8 cellular contexts compared by ENCODE assay signal in genomic region chr14:49769171-49769570, GRCh38. TPM values are rescaled to one million over a fixed set of nuclear protein-coding genes. Genes with fewer than 3 reads are reported as not detected.
DNase-seq lines count a peak whose midpoint lies in the region; ATAC-seq and TF ChIP-seq lines count a peak whose summit lies in the region.

No MANE protein-coding gene starts in this region.

- H3K4me3 ChIP-seq in HCT116 (replicated peaks in 1 of 2; ENCODE audit: low read depth in 1 of 2, low read length in 2 of 2) (peak overlapping the region; percentile 74 to 99), iPS-15b (ENCODE audit: low read depth, low read length) (peak overlapping the region; percentile 97)

- H4K20me1 ChIP-seq in HCT116 (ENCODE audit: insufficient read depth) = no peaks in the 10 kb centered on the region

- no peak for TF ChIP-seq CTCF in HCT116 (IDR thresholded peaks at IDR 0.05 in 2 of 3, conservative IDR thresholded peaks at IDR 0.05 in 1 of 3; ENCODE audit: borderline replicate concordance in 1 of 3, insufficient read depth in 1 of 3, low read depth in 2 of 3, low read length in 2 of 3)

- no peak overlapping the region for H2AFZ ChIP-seq in HCT116 (ENCODE audit: low read depth, low read length, poor library complexity, severe bottlenecking)

- ATAC-seq in HCT116 = no peak
- ATAC-seq in stimulated activated naive B cell treated with anti-CD40 and anti-IgM and Interleukin-4, amounts not matched to agents 10 μg/mL and 1 μg/mL and 100 μg/mL, for 72 hours (replicated peaks) = no peak
- ATAC-seq in HG03097 (IDR thresholded peaks at IDR 0.05; ENCODE audit: low FRiP score, unreplicated experiment) = no peak
- no peak for ATAC-seq in GM18502 (IDR thresholded peaks at IDR 0.05; ENCODE audit: poor library complexity, unreplicated experiment)

- POLR2A ChIA-PET in HCT116 (lab: Charles Lee) = interaction anchor here (0.9 to 2.1 kb wide), 2 partner anchors 11 to 83 kb away, joined by 3 to 8 read pairs; partner anchors contain the start of gene NEMF

- no peaks in the 10 kb centered on the region for H3K27me3 ChIP-seq in HCT116 (ENCODE audit: insufficient read depth, low read length)
- H3K27me3 ChIP-seq in iPS-15b (ENCODE audit: control insufficient read depth, insufficient read depth, low read length) = no peaks in the 10 kb centered on the region

- peaks cover 29% of the 10 kb centered on the region for H3K4me1 Mint-ChIP-seq in activated T-helper 2 cell treated with anti-CD3 and anti-CD28 coated beads, Interferon-gamma antibody, Interleukin-2, Interleukin-4, amounts not matched to agents 10 μg/mL and 5 μg/mL and 100 μg/mL, durations not matched to agents 14 hours and 24 hours and 36 hours (ENCODE audit: low read depth)
- H3K4me1 Mint-ChIP-seq in stimulated activated naive B cell treated with anti-CD40 and anti-IgM and Interleukin-4, amounts not matched to agents 10 μg/mL and 1 μg/mL and 100 μg/mL, for 72 hours = peaks cover 16 to 34% of the 10 kb centered on the region in 2 donors

- H3K27me3 Mint-ChIP-seq in activated T-helper 2 cell treated with anti-CD3 and anti-CD28 coated beads, Interferon-gamma antibody, Interleukin-2, Interleukin-4, amounts not matched to agents 10 μg/mL and 5 μg/mL and 100 μg/mL, durations not matched to agents 14 hours and 24 hours and 36 hours (ENCODE audit: low read depth) = no peaks in the 10 kb centered on the region
- H3K27me3 Mint-ChIP-seq in stimulated activated naive B cell treated with anti-CD40 and anti-IgM and Interleukin-4, amounts not matched to agents 10 μg/mL and 1 μg/mL and 100 μg/mL, for 72 hours = no peaks in the 10 kb centered on the region

- H3K9ac ChIP-seq in HCT116 (ENCODE audit: low read length) (peak overlapping the region; percentile 96), iPS-15b (ENCODE audit: low read depth, low read length) (peak overlapping the region; percentile 47)

- H3K9me3 Mint-ChIP-seq in activated T-helper 2 cell treated with anti-CD3 and anti-CD28 coated beads, Interferon-gamma antibody, Interleukin-2, Interleukin-4, amounts not matched to agents 10 μg/mL and 5 μg/mL and 100 μg/mL, durations not matched to agents 14 hours and 24 hours and 36 hours = no peaks in the 10 kb centered on the region
- no peaks in the 10 kb centered on the region for H3K9me3 Mint-ChIP-seq in stimulated activated naive B cell treated with anti-CD40 and anti-IgM and Interleukin-4, amounts not matched to agents 10 μg/mL and 1 μg/mL and 100 μg/mL, for 72 hours

- CTCF ChIA-PET in HCT116 (lab: Charles Lee) = interaction anchor here (1.5 kb wide), 1 partner anchor 135 kb away, joined by 5 read pairs; the partner anchor contains the start of gene DNAAF2

- H3K79me2 ChIP-seq in HCT116 (ENCODE audit: insufficient read depth, low read length) = peaks cover 17% of the 10 kb centered on the region; the same call in 1 of the 2 replicates

- peak overlapping the region; percentile 97 for H3K4me2 ChIP-seq in HCT116 (ENCODE audit: low read length)

- DNase-seq in A172 (ENCODE audit: low spot score) (peak; percentile 9), HCT116 (ENCODE audit: low read depth, low spot score) (no peak), NCI-H1417 (lab: John Stamatoyannopoulos, UW) (no peak)
- DNase-seq in activated T-helper 2 cell treated with anti-CD3 and anti-CD28 coated beads, Interferon-gamma antibody, Interleukin-2, Interleukin-4, amounts not matched to agents 10 μg/mL and 5 μg/mL and 100 μg/mL, durations not matched to agents 14 hours and 24 hours and 36 hours (ENCODE audit: low spot score) = no peak
- no peak for DNase-seq in stimulated activated naive B cell treated with anti-CD40 and anti-IgM and Interleukin-4, amounts not matched to agents 10 μg/mL and 1 μg/mL and 100 μg/mL, for 72 hours

- intact Hi-C loops in HCT116 (cut with micrococcal nuclease) = loop anchor here (5.0 kb wide), 1 partner anchor 82 kb away; the partner anchor contains the start of gene POLE2
- intact Hi-C loops in activated T-helper 2 cell treated with anti-CD3 and anti-CD28 coated beads, Interferon-gamma antibody, Interleukin-2, Interleukin-4, amounts not matched to agents 10 μg/mL and 5 μg/mL and 100 μg/mL, durations not matched to agents 14 hours and 24 hours and 36 hours (cut with micrococcal nuclease) = loop anchor here (2.0 to 5.0 kb wide), 3 partner anchors 182 to 463 kb away; partner anchors contain the start of genes RPS29, SOS2 and VCPKMT

- H3K36me3 Mint-ChIP-seq in activated T-helper 2 cell treated with anti-CD3 and anti-CD28 coated beads, Interferon-gamma antibody, Interleukin-2, Interleukin-4, amounts not matched to agents 10 μg/mL and 5 μg/mL and 100 μg/mL, durations not matched to agents 14 hours and 24 hours and 36 hours (ENCODE audit: low read depth) = peaks cover 15% of the 10 kb centered on the region
- peaks cover 3 to 4% of the 10 kb centered on the region in 2 donors for H3K36me3 Mint-ChIP-seq in stimulated activated naive B cell treated with anti-CD40 and anti-IgM and Interleukin-4, amounts not matched to agents 10 μg/mL and 1 μg/mL and 100 μg/mL, for 72 hours

- BruUV-seq in HCT116 (replicated peaks; lab: Mats Ljungman, UMichigan) = TSS peak; percentile 74

- H3K9me3 ChIP-seq in HCT116 (ENCODE audit: control insufficient read depth in 1 of 2, insufficient read depth in 1 of 2, low read depth in 1 of 2, low read length in 2 of 2) = no peaks in the 10 kb centered on the region
- H3K9me3 ChIP-seq in iPS-15b (ENCODE audit: control insufficient read depth, insufficient read depth, low read length) = no peaks in the 10 kb centered on the region

- RAD21 ChIA-PET in HCT116 (lab: Charles Lee; ENCODE audit: low non-redundant PET in 1 of 2, low total read pairs in 2 of 2, uncharacterized antibody in 2 of 2, unreplicated experiment in 2 of 2) = interaction anchor here in 1 of 2 experiments (1.1 kb wide), 1 partner anchor 84 kb away, joined by 3 read pairs; no protein-coding TSS in a partner anchor

- H3K4me3 Mint-ChIP-seq in activated T-helper 2 cell treated with anti-CD3 and anti-CD28 coated beads, Interferon-gamma antibody, Interleukin-2, Interleukin-4, amounts not matched to agents 10 μg/mL and 5 μg/mL and 100 μg/mL, durations not matched to agents 14 hours and 24 hours and 36 hours (ENCODE audit: low read depth) = peak overlapping the region; percentile 96
- H3K4me3 Mint-ChIP-seq in stimulated activated naive B cell treated with anti-CD40 and anti-IgM and Interleukin-4, amounts not matched to agents 10 μg/mL and 1 μg/mL and 100 μg/mL, for 72 hours = peak overlapping the region; percentile 90 to 96

- TF ChIP-seq RAD21 in HCT116 (IDR thresholded peaks at IDR 0.05; ENCODE audit: low read depth) = no peak

- 0 out of 4 replicates have a peak, but pooled peaks cover 0 to 3% of the 10 kb centered on the region in 2 experiments for H3K36me3 ChIP-seq in HCT116 (ENCODE audit: control insufficient read depth in 1 of 2, insufficient read depth in 2 of 2, low read length in 2 of 2)
- H3K36me3 ChIP-seq in iPS-15b (ENCODE audit: control insufficient read depth, insufficient read depth, low read length) = peaks cover 2% of the 10 kb centered on the region

- H3K4me1 ChIP-seq in HCT116 (ENCODE audit: control insufficient read depth in 1 of 2, insufficient read depth in 2 of 2, low read length in 2 of 2) = peaks cover 13 to 32% of the 10 kb centered on the region in 2 experiments
- H3K4me1 ChIP-seq in iPS-15b (ENCODE audit: control insufficient read depth, insufficient read depth, low read length) = no peaks in the 10 kb centered on the region

- H3K27ac Mint-ChIP-seq in activated T-helper 2 cell treated with anti-CD3 and anti-CD28 coated beads, Interferon-gamma antibody, Interleukin-2, Interleukin-4, amounts not matched to agents 10 μg/mL and 5 μg/mL and 100 μg/mL, durations not matched to agents 14 hours and 24 hours and 36 hours = peak overlapping the region; percentile 100
- H3K27ac Mint-ChIP-seq in stimulated activated naive B cell treated with anti-CD40 and anti-IgM and Interleukin-4, amounts not matched to agents 10 μg/mL and 1 μg/mL and 100 μg/mL, for 72 hours = peak overlapping the region; percentile 98

- no peak for TF ChIP-seq POLR2A in HCT116 (IDR thresholded peaks at IDR 0.05; ENCODE audit: borderline replicate concordance, extremely low read depth, insufficient read depth, insufficient read length)

- no peaks in the 10 kb centered on the region for H3K9me2 ChIP-seq in HCT116 (ENCODE audit: insufficient read depth)

- peak overlapping the region; percentile 95; the same call in 1 of the 2 replicates for H3K27ac ChIP-seq in HCT116 (ENCODE audit: low read depth, low read length)

TF ChIP-seq in HCT116, 20 proteins besides CTCF, POLR2A, EP300 and RAD21 (continues in another document):
- TF ChIP-seq EGR1 (IDR thresholded peaks at IDR 0.05; ENCODE audit: low read depth) (no peak), MAX (IDR thresholded peaks at IDR 0.05) (no peak)

RNA-seq across cellular contexts. Expression of gene KLHDC2, which starts 1.2 kb away (rescaled TPM):
- 37.1 and 42.2 TPM in 2 replicates for total RNA-seq in A172 (2014; rRNA removed; shearing (Covaris generic))
- 26.4 TPM for total RNA-seq in HCT116 (2021; ENCODE audit: unreplicated experiment)
- polyA plus RNA-seq in HCT116 (2012) = 21.2 and 21.6 TPM in 2 replicates
- 28.9 and 31.6 TPM in 2 replicates for total RNA-seq in activated T-helper 2 cell treated with anti-CD3 and anti-CD28 coated beads, Interferon-gamma antibody, Interleukin-2, Interleukin-4, amounts not matched to agents 10 μg/mL and 5 μg/mL and 100 μg/mL, durations not matched to agents 14 hours and 24 hours and 36 hours
